Comparison of ENCODE assay signal across 8 cellular contexts in the genomic region with DNA sequence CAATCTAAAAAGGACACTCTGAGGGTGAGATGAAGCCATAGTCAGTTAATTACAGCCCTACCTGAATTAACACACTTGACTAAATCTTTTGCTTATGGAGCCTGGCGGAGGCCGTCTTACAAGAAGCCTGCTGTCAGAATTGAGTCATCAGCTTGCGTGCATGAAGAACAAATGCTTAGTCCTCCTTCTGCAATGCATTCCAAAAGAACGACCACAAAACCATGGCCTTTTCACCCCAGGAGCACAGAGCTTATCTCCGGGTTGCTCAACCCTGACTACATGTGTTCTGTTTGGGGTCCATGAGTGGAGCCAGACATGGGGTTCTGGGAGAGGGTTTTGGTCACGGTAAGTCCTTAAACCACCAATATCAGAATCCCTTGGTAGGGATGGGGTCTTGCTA.
DNase-seq lines count a peak whose midpoint lies in the region; ATAC-seq and TF ChIP-seq lines count a peak whose summit lies in the region.
"Had no signal": no experiment of that assay in that cellular context is flagged by ENCODE, and none has a peak within 500 bp of the region (broad histone marks: within the 10 kb centered on the region; RNA-seq: fewer than 3 reads in every experiment).

No MANE protein-coding gene starts in this region.

- no peaks in the 10 kb centered on the region for H3K36me3 ChIP-seq in brain microvascular endothelial cell (replicated peaks)

- ATAC-seq in GM19467 (IDR thresholded peaks at IDR 0.05; ENCODE audit: unreplicated experiment) = peak; percentile 72
- ATAC-seq: sciatic nerve had no signal

- H3K27ac ChIP-seq in brain microvascular endothelial cell = peak overlapping the region; percentile 86

- H3K27me3 Mint-ChIP-seq in activated T-helper 1 cell treated with anti-CD3 and anti-CD28 coated beads, Interleukin-12 subunit alpha, Interleukin-12 subunit beta, Interleukin-2, Interleukin-4 antibody, amounts not matched to agents 30 ng/mL and 10 ng/mL and 1 ng/mL, durations not matched to agents 14 hours and 24 hours and 36 hours (ENCODE audit: insufficient read depth) = no peaks in the 10 kb centered on the region

- H3K27me3 ChIP-seq in brain microvascular endothelial cell (replicated peaks) = no peaks in the 10 kb centered on the region

- DNase-seq in HK-2 (ENCODE audit: unreplicated experiment) = peak; percentile 76
- peak; percentile 99 for DNase-seq in brain microvascular endothelial cell
- DNase-seq in stromal cell of bone marrow (ENCODE audit: low read depth) = peak; percentile 83
- no peak for DNase-seq in activated T-helper 1 cell treated with anti-CD3 and anti-CD28 coated beads, Interleukin-12 subunit alpha, Interleukin-12 subunit beta, Interleukin-2, Interleukin-4 antibody, amounts not matched to agents 30 ng/mL and 10 ng/mL and 1 ng/mL, durations not matched to agents 14 hours and 24 hours and 36 hours (ENCODE audit: low spot score)
- no peak for DNase-seq in 8988T
- no peak for DNase-seq in COR-L47 (lab: John Stamatoyannopoulos, UW)

- no peaks in the 10 kb centered on the region for H3K4me1 Mint-ChIP-seq in activated T-helper 1 cell treated with anti-CD3 and anti-CD28 coated beads, Interleukin-12 subunit alpha, Interleukin-12 subunit beta, Interleukin-2, Interleukin-4 antibody, amounts not matched to agents 30 ng/mL and 10 ng/mL and 1 ng/mL, durations not matched to agents 14 hours and 24 hours and 36 hours (ENCODE audit: low read depth)

- H3K4me3 ChIP-seq in brain microvascular endothelial cell (ENCODE audit: low read depth, low read length) = no peak overlapping the region

- H3K9me3 Mint-ChIP-seq in activated T-helper 1 cell treated with anti-CD3 and anti-CD28 coated beads, Interleukin-12 subunit alpha, Interleukin-12 subunit beta, Interleukin-2, Interleukin-4 antibody, amounts not matched to agents 30 ng/mL and 10 ng/mL and 1 ng/mL, durations not matched to agents 14 hours and 24 hours and 36 hours = peaks cover 7% of the 10 kb centered on the region

- no peak for TF ChIP-seq CTCF in brain microvascular endothelial cell (IDR thresholded peaks at IDR 0.05; ENCODE audit: low read depth, low read length, missing control alignments)

- in situ Hi-C loops in brain microvascular endothelial cell (cut with HindIII; ENCODE audit: low pct_ligation_motif_present, low sequenced_read_pairs) = no loop called here

- no peak overlapping the region for H3K4me3 Mint-ChIP-seq in activated T-helper 1 cell treated with anti-CD3 and anti-CD28 coated beads, Interleukin-12 subunit alpha, Interleukin-12 subunit beta, Interleukin-2, Interleukin-4 antibody, amounts not matched to agents 30 ng/mL and 10 ng/mL and 1 ng/mL, durations not matched to agents 14 hours and 24 hours and 36 hours

- intact Hi-C loops in activated T-helper 1 cell treated with anti-CD3 and anti-CD28 coated beads, Interleukin-12 subunit alpha, Interleukin-12 subunit beta, Interleukin-2, Interleukin-4 antibody, amounts not matched to agents 30 ng/mL and 10 ng/mL and 1 ng/mL, durations not matched to agents 14 hours and 24 hours and 36 hours (cut with micrococcal nuclease) = no loop called here

- H3K27ac Mint-ChIP-seq in activated T-helper 1 cell treated with anti-CD3 and anti-CD28 coated beads, Interleukin-12 subunit alpha, Interleukin-12 subunit beta, Interleukin-2, Interleukin-4 antibody, amounts not matched to agents 30 ng/mL and 10 ng/mL and 1 ng/mL, durations not matched to agents 14 hours and 24 hours and 36 hours = no peak overlapping the region

- no peaks in the 10 kb centered on the region for H3K36me3 Mint-ChIP-seq in activated T-helper 1 cell treated with anti-CD3 and anti-CD28 coated beads, Interleukin-12 subunit alpha, Interleukin-12 subunit beta, Interleukin-2, Interleukin-4 antibody, amounts not matched to agents 30 ng/mL and 10 ng/mL and 1 ng/mL, durations not matched to agents 14 hours and 24 hours and 36 hours (ENCODE audit: low read depth)

Comparison
In these comparisons a context has a peak if more than half of its experiments do, and no peak if none do; other contexts are left out.
1. DNase-seq: peak in HK-2 (single experiment), brain microvascular endothelial cell (single experiment) and stromal cell of bone marrow (single experiment); none in activated T-helper 1 cell treated with anti-CD3 and anti-CD28 coated beads, Interleukin-12 subunit alpha, Interleukin-12 subunit beta, Interleukin-2, Interleukin-4 antibody, amounts not matched to agents 30 ng/mL and 10 ng/mL and 1 ng/mL, durations not matched to agents 14 hours and 24 hours and 36 hours (single experiment), 8988T (single experiment) and COR-L47 (single experiment).